ENCODE assay signal across 20 cellular contexts in genomic region chr3:177234121-177234520, GRCh38. TPM values are rescaled to one million over a fixed set of nuclear protein-coding genes. Genes with fewer than 3 reads are reported as not detected.
DNase-seq lines count a peak whose midpoint lies in the region; ATAC-seq lines count a peak whose summit lies in the region.
"Had no signal": no experiment of that assay in that cellular context is flagged by ENCODE, and none has a peak within 500 bp of the region (broad histone marks: within the 10 kb centered on the region; RNA-seq: fewer than 3 reads in every experiment).

No MANE protein-coding gene starts in this region.

- H3K27me3 Mint-ChIP-seq in T-helper 2 cell treated with Interferon-gamma antibody and Interleukin-4, amounts not matched to agents 5 μg/mL and 100 μg/mL, for 36 hours (ENCODE audit: low read depth): peaks cover 2% of the 10 kb centered on the region

- intact Hi-C loops in left colon (cut with DNase I, micrococcal nuclease): no loop called here

- peaks cover 4% of the 10 kb centered on the region for H3K9me3 Mint-ChIP-seq in T-helper 2 cell treated with Interferon-gamma antibody and Interleukin-4, amounts not matched to agents 5 μg/mL and 100 μg/mL, for 36 hours

- H3K4me3 Mint-ChIP-seq in T-helper 2 cell treated with Interferon-gamma antibody and Interleukin-4, amounts not matched to agents 5 μg/mL and 100 μg/mL, for 36 hours: no peak overlapping the region
- H3K4me3 Mint-ChIP-seq: CD14-positive monocyte had no signal

- H3K36me3 Mint-ChIP-seq in T-helper 2 cell treated with Interferon-gamma antibody and Interleukin-4, amounts not matched to agents 5 μg/mL and 100 μg/mL, for 36 hours (ENCODE audit: low read depth): no peaks in the 10 kb centered on the region
- H3K36me3 Mint-ChIP-seq: CD14-positive monocyte had no signal

- peaks cover 6% of the 10 kb centered on the region for H3K4me1 Mint-ChIP-seq in T-helper 2 cell treated with Interferon-gamma antibody and Interleukin-4, amounts not matched to agents 5 μg/mL and 100 μg/mL, for 36 hours (ENCODE audit: low read depth)

- peak; percentile 34 for ATAC-seq in left colon
- ATAC-seq in GM21825 (IDR thresholded peaks at IDR 0.05; ENCODE audit: unreplicated experiment): no peak
- ATAC-seq: Right ventricle myocardium inferior, SK-N-SH treated with all-trans-retinoic acid at 6 μM for 48 hours had no signal

- no peak overlapping the region for H3K27ac Mint-ChIP-seq in T-helper 2 cell treated with Interferon-gamma antibody and Interleukin-4, amounts not matched to agents 5 μg/mL and 100 μg/mL, for 36 hours

- DNase-seq in DMS53 treated with DMSO at 0.1 percent for 48 hours (lab: John Stamatoyannopoulos, UW; ENCODE audit: unreplicated experiment) (peak; percentile 5), NCI-H748 (lab: John Stamatoyannopoulos, UW; ENCODE audit: unreplicated experiment) (peak; percentile 33), dermis microvascular lymphatic vessel endothelial cell (ENCODE audit: low read depth in 2 of 2) (peak; percentile 55 to 68), left colon (no peak), NCI-H2081 (lab: John Stamatoyannopoulos, UW) (no peak), NCI-H345 (lab: John Stamatoyannopoulos, UW) (no peak)
- DNase-seq in T-helper 2 cell treated with Interferon-gamma antibody and Interleukin-4, amounts not matched to agents 5 μg/mL and 100 μg/mL, for 36 hours (ENCODE audit: low spot score): no peak
- DNase-seq: BE2C, Calu3, NCI-H1092, NCI-H1417 treated with DMSO at 0.1 percent for 48 hours, NCI-H1930, NCI-H2227 treated with DMSO at 0.1 percent for 48 hours, NCI-H510A, NCI-H774, SJCRH30 had no signal

RNA-seq across cellular contexts. Expression of gene TBL1XR1, which starts 36.8 kb away (rescaled TPM):
- total RNA-seq in dermis microvascular lymphatic vessel endothelial cell: 121 and 141 TPM in 2 replicates
- 100 to 1,000 TPM; 165 to 186 TPM for total RNA-seq in left colon

Comparison
In these comparisons a context has a peak if more than half of its experiments do, and no peak if none do; other contexts are left out.
1. DNase-seq: peak in DMS53 treated with DMSO at 0.1 percent for 48 hours (single experiment), NCI-H748 (single experiment) and dermis microvascular lymphatic vessel endothelial cell (2 of 2); none in left colon (0 of 2), NCI-H2081 (0 of 2), T-helper 2 cell treated with Interferon-gamma antibody and Interleukin-4, amounts not matched to agents 5 μg/mL and 100 μg/mL, for 36 hours (single experiment) and NCI-H345 (single experiment).